Comparison of ENCODE assay signal across 19 cellular contexts in genomic region chr7:55593172-55593514, GRCh38. TPM values are rescaled to one million over a fixed set of nuclear protein-coding genes. Genes with fewer than 3 reads are reported as not detected.
DNase-seq lines count a peak whose midpoint lies in the region; ATAC-seq and TF ChIP-seq lines count a peak whose summit lies in the region.
"Had no signal": no experiment of that assay in that cellular context is flagged by ENCODE, and none has a peak within 500 bp of the region (broad histone marks: within the 10 kb centered on the region; RNA-seq: fewer than 3 reads in every experiment).

No MANE protein-coding gene starts in this region.

- H3K27ac Mint-ChIP-seq in activated naive CD8-positive, alpha-beta T cell treated with anti-CD3 and anti-CD28 coated beads for 36 hours = peak overlapping the region; percentile 30
- no peak overlapping the region for H3K27ac Mint-ChIP-seq in activated naive CD8-positive, alpha-beta T cell treated with anti-CD3 and anti-CD28 coated beads, Interleukin-2, amount 50 U/mL, for 24 hours
- peak overlapping the region; percentile 34 for H3K27ac Mint-ChIP-seq in stimulated activated memory B cell treated with anti-CD40 and anti-IgM and Interleukin-4, amounts not matched to agents 10 μg/mL and 1 μg/mL and 100 μg/mL, for 72 hours
- H3K27ac Mint-ChIP-seq: activated CD4-positive, alpha-beta memory T cell treated with anti-CD3 and anti-CD28 coated beads, Interleukin-2, amount 10 ng/mL, durations not matched to agents 7 days and 5 days; activated naive CD4-positive, alpha-beta T cell treated with anti-CD3 and anti-CD28 coated beads, Interleukin-2, amount 50 U/mL, for 72 hours; memory B cell had no signal

- H3K4me3 Mint-ChIP-seq in activated naive CD8-positive, alpha-beta T cell treated with anti-CD3 and anti-CD28 coated beads for 36 hours = no peak overlapping the region
- no peak overlapping the region for H3K4me3 Mint-ChIP-seq in activated naive CD8-positive, alpha-beta T cell treated with anti-CD3 and anti-CD28 coated beads, Interleukin-2, amount 50 U/mL, for 24 hours
- H3K4me3 Mint-ChIP-seq in stimulated activated memory B cell treated with anti-CD40 and anti-IgM and Interleukin-4, amounts not matched to agents 10 μg/mL and 1 μg/mL and 100 μg/mL, for 72 hours = no peak overlapping the region
- H3K4me3 Mint-ChIP-seq: activated CD4-positive, alpha-beta memory T cell treated with anti-CD3 and anti-CD28 coated beads, Interleukin-2, amount 10 ng/mL, durations not matched to agents 7 days and 5 days; CD4-positive, alpha-beta memory T cell; memory B cell had no signal

- H3K27me3 ChIP-seq in esophagus muscularis mucosa = peaks cover 0 to 13% (median 0%) of the 10 kb centered on the region in 4 donors
- H3K27me3 ChIP-seq in WERI-Rb-1 (ENCODE audit: insufficient read depth, low read depth, severe bottlenecking) = no peaks in the 10 kb centered on the region
- H3K27me3 ChIP-seq: cardiac muscle cell, colonic mucosa had no signal

- H3K27me3 Mint-ChIP-seq in activated naive CD8-positive, alpha-beta T cell treated with anti-CD3 and anti-CD28 coated beads for 36 hours = peaks cover 7% of the 10 kb centered on the region
- H3K27me3 Mint-ChIP-seq in activated naive CD8-positive, alpha-beta T cell treated with anti-CD3 and anti-CD28 coated beads, Interleukin-2, amount 50 U/mL, for 24 hours = no peaks in the 10 kb centered on the region
- no peaks in the 10 kb centered on the region for H3K27me3 Mint-ChIP-seq in stimulated activated memory B cell treated with anti-CD40 and anti-IgM and Interleukin-4, amounts not matched to agents 10 μg/mL and 1 μg/mL and 100 μg/mL, for 72 hours
- H3K27me3 Mint-ChIP-seq: memory B cell had no signal

- no peak overlapping the region for H3K4me3 ChIP-seq in esophagus muscularis mucosa
- H3K4me3 ChIP-seq in WERI-Rb-1 (ENCODE audit: low read depth, low read length) = no peak overlapping the region
- H3K4me3 ChIP-seq: cardiac muscle cell, colonic mucosa, HAP-1, prostate gland, thoracic aorta had no signal

- intact Hi-C loops in esophagus muscularis mucosa (cut with DNase I) = loop anchor here (10.0 kb wide), 1 partner anchor 168 kb away; no protein-coding TSS in a partner anchor

- peaks cover 0 to 10% (median 5%) of the 10 kb centered on the region in 4 donors for H3K4me1 ChIP-seq in esophagus muscularis mucosa
- H3K4me1 ChIP-seq: colonic mucosa, HAP-1, prostate gland had no signal

- DNase-seq in activated naive CD8-positive, alpha-beta T cell treated with anti-CD3 and anti-CD28 coated beads for 36 hours = no peak
- DNase-seq in activated naive CD8-positive, alpha-beta T cell treated with anti-CD3 and anti-CD28 coated beads, Interleukin-2, amount 50 U/mL, for 24 hours = no peak
- DNase-seq in esophagus muscularis mucosa (ENCODE audit: extremely low spot score) = peak; percentile 75
- DNase-seq in DMS79 treated with DMSO at 0.1 percent for 48 hours (lab: John Stamatoyannopoulos, UW) = no peak
- DNase-seq in WERI-Rb-1 = no peak
- no peak for DNase-seq in activated T-cell treated with anti-CD3 and anti-CD28 coated beads, Interleukin-2, amount 50 U/mL, for 1 hour
- DNase-seq: NCI-H524 treated with DMSO at 0.1 percent for 48 hours had no signal

- H3K36me3 ChIP-seq in esophagus muscularis mucosa (no peaks in the 10 kb centered on the region), WERI-Rb-1 (no peaks in the 10 kb centered on the region)
- H3K36me3 ChIP-seq: cardiac muscle cell, colonic mucosa, HAP-1, prostate gland, thoracic aorta had no signal

- H3K9me3 Mint-ChIP-seq in activated naive CD8-positive, alpha-beta T cell treated with anti-CD3 and anti-CD28 coated beads for 36 hours = no peaks in the 10 kb centered on the region
- H3K9me3 Mint-ChIP-seq in activated naive CD8-positive, alpha-beta T cell treated with anti-CD3 and anti-CD28 coated beads, Interleukin-2, amount 50 U/mL, for 24 hours = no peaks in the 10 kb centered on the region
- no peaks in the 10 kb centered on the region for H3K9me3 Mint-ChIP-seq in stimulated activated memory B cell treated with anti-CD40 and anti-IgM and Interleukin-4, amounts not matched to agents 10 μg/mL and 1 μg/mL and 100 μg/mL, for 72 hours
- H3K9me3 Mint-ChIP-seq: activated CD4-positive, alpha-beta memory T cell treated with anti-CD3 and anti-CD28 coated beads, Interleukin-2, amount 10 ng/mL, durations not matched to agents 7 days and 5 days; activated naive CD4-positive, alpha-beta T cell treated with anti-CD3 and anti-CD28 coated beads, Interleukin-2, amount 50 U/mL, for 72 hours; memory B cell had no signal

- H3K27ac ChIP-seq in esophagus muscularis mucosa (replicated peaks in 1 of 4) = no peak overlapping the region
- H3K27ac ChIP-seq in WERI-Rb-1 = no peak overlapping the region
- H3K27ac ChIP-seq: cardiac muscle cell, colonic mucosa, prostate gland, thoracic aorta had no signal

- no peak for TF ChIP-seq EP300 in esophagus muscularis mucosa (IDR thresholded peaks at IDR 0.05)

- no peak for TF ChIP-seq POLR2A in esophagus muscularis mucosa (IDR thresholded peaks at IDR 0.05; ENCODE audit: low read depth)

- H3K4me1 Mint-ChIP-seq in activated naive CD8-positive, alpha-beta T cell treated with anti-CD3 and anti-CD28 coated beads for 36 hours = no peaks in the 10 kb centered on the region
- H3K4me1 Mint-ChIP-seq in activated naive CD8-positive, alpha-beta T cell treated with anti-CD3 and anti-CD28 coated beads, Interleukin-2, amount 50 U/mL, for 24 hours = peaks cover 3% of the 10 kb centered on the region
- peaks cover 69% of the 10 kb centered on the region for H3K4me1 Mint-ChIP-seq in stimulated activated memory B cell treated with anti-CD40 and anti-IgM and Interleukin-4, amounts not matched to agents 10 μg/mL and 1 μg/mL and 100 μg/mL, for 72 hours
- H3K4me1 Mint-ChIP-seq: activated CD4-positive, alpha-beta memory T cell treated with anti-CD3 and anti-CD28 coated beads, Interleukin-2, amount 10 ng/mL, durations not matched to agents 7 days and 5 days had no signal

- no peak for TF ChIP-seq CTCF in esophagus muscularis mucosa (IDR thresholded peaks at IDR 0.05)
- no peak for TF ChIP-seq CTCF in WERI-Rb-1 (IDR thresholded peaks at IDR 0.05; ENCODE audit: low read depth, low read length)

- H3K36me3 Mint-ChIP-seq in activated naive CD8-positive, alpha-beta T cell treated with anti-CD3 and anti-CD28 coated beads for 36 hours = no peaks in the 10 kb centered on the region
- H3K36me3 Mint-ChIP-seq in activated naive CD8-positive, alpha-beta T cell treated with anti-CD3 and anti-CD28 coated beads, Interleukin-2, amount 50 U/mL, for 24 hours (ENCODE audit: low read depth) = no peaks in the 10 kb centered on the region
- H3K36me3 Mint-ChIP-seq in stimulated activated memory B cell treated with anti-CD40 and anti-IgM and Interleukin-4, amounts not matched to agents 10 μg/mL and 1 μg/mL and 100 μg/mL, for 72 hours = no peaks in the 10 kb centered on the region
- H3K36me3 Mint-ChIP-seq: activated naive CD4-positive, alpha-beta T cell treated with anti-CD3 and anti-CD28 coated beads, Interleukin-2, amount 50 U/mL, for 72 hours; CD4-positive, alpha-beta memory T cell; memory B cell had no signal

- H3K9me3 ChIP-seq in esophagus muscularis mucosa (no peaks in the 10 kb centered on the region), WERI-Rb-1 (ENCODE audit: severe bottlenecking) (no peaks in the 10 kb centered on the region)
- H3K9me3 ChIP-seq: colonic mucosa, HAP-1, prostate gland, thoracic aorta had no signal

- ATAC-seq in activated naive CD8-positive, alpha-beta T cell treated with anti-CD3 and anti-CD28 coated beads, Interleukin-2, amount 50 U/mL, for 24 hours = no peak
- ATAC-seq in HG02885 (IDR thresholded peaks at IDR 0.05; ENCODE audit: poor library complexity, unreplicated experiment) = peak; percentile 1
- no peak for ATAC-seq in stimulated activated memory B cell treated with anti-CD40 and anti-IgM and Interleukin-4, amounts not matched to agents 10 μg/mL and 1 μg/mL and 100 μg/mL, for 72 hours
- ATAC-seq: stimulated activated naive CD8-positive, alpha-beta T cell treated with anti-CD3 and anti-CD28 coated beads, Interleukin-15, Interleukin-2, amounts not matched to agents 100 U/mL and 50 U/mL, for 24 hours had no signal

- 71% methylated on average over 2 of the region's 4 CpGs for WGBS in esophagus muscularis mucosa

RNA-seq across cellular contexts. Expression of gene VOPP1, which starts 20.8 kb away (rescaled TPM):
- total RNA-seq in activated naive CD8-positive, alpha-beta T cell treated with anti-CD3 and anti-CD28 coated beads for 36 hours = 10 to 100 TPM; 49.0 to 50.5 TPM
- 10 to 100 TPM; 23.7 to 42.1 (median 37.5) TPM for total RNA-seq in esophagus muscularis mucosa
